29 cellular contexts compared by ENCODE assay signal in the genomic region with DNA sequence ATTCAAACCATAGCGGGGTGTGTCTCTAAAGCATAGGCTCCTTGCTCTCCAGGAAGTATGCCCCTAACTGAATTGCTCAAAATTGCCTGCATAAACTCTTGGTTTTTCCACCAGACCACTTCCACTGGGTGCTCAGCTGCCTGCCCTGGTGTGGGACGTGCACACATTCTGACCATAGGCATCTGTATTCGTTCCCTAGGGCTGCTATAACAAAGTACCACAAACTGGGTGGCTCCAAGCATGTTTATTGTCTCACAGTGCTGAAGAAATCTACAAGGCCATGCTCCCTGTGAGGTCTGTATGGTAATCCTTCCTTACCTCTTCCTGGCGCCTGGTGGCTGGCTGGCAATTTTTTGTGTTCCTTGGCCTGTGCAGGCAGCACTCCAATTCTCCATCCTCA.
"Had no signal": no experiment of that assay in that cellular context is flagged by ENCODE, and none has a peak within 500 bp of the region (broad histone marks: within the 10 kb centered on the region; RNA-seq: fewer than 3 reads in every experiment).

No MANE protein-coding gene starts in this region.

- H3K9me3 ChIP-seq: breast epithelium, heart left ventricle, lower lobe of right lung, pancreas, prostate gland, thyroid gland had no signal

- H3K9me3 Mint-ChIP-seq: activated naive CD4-positive, alpha-beta T cell treated with anti-CD3 and anti-CD28 coated beads for 36 hours; activated T-helper 1 cell treated with anti-CD3 and anti-CD28 coated beads, Interleukin-12 subunit alpha, Interleukin-12 subunit beta, Interleukin-2, Interleukin-4 antibody, amounts not matched to agents 30 ng/mL and 10 ng/mL and 1 ng/mL, durations not matched to agents 14 hours and 24 hours and 36 hours; naive thymus-derived CD8-positive, alpha-beta T cell; neural crest cell; stimulated activated memory B cell treated with anti-CD40 and anti-IgM and Interleukin-4, amounts not matched to agents 10 μg/mL and 1 μg/mL and 100 μg/mL, for 72 hours; stimulated activated naive CD8-positive, alpha-beta T cell treated with anti-CD3 and anti-CD28 coated beads, Interleukin-15, amount 100 ng/mL, for 72 hours had no signal

- H3K27me3 Mint-ChIP-seq: naive thymus-derived CD8-positive, alpha-beta T cell; stimulated activated memory B cell treated with anti-CD40 and anti-IgM and Interleukin-4, amounts not matched to agents 10 μg/mL and 1 μg/mL and 100 μg/mL, for 72 hours; stimulated activated naive CD8-positive, alpha-beta T cell treated with anti-CD3 and anti-CD28 coated beads, Interleukin-15, amount 100 ng/mL, for 72 hours; T-helper 17 cell had no signal

- H3K4me1 ChIP-seq: breast epithelium, heart left ventricle, lower lobe of right lung, pancreas, prostate gland, thyroid gland had no signal

- H3K4me2 ChIP-seq: smooth muscle cell had no signal

- ATAC-seq: esophagus mucosa; heart left ventricle; left lobe of liver; lower lobe of right lung; naive thymus-derived CD8-positive, alpha-beta T cell; pancreas; stimulated activated memory B cell treated with anti-CD40 and anti-IgM and Interleukin-4, amounts not matched to agents 10 μg/mL and 1 μg/mL and 100 μg/mL, for 72 hours; stimulated activated naive CD8-positive, alpha-beta T cell treated with anti-CD3 and anti-CD28 coated beads, Interleukin-15, amount 100 ng/mL, for 72 hours; T-helper 17 cell had no signal

- H3K4me3 Mint-ChIP-seq: activated naive CD4-positive, alpha-beta T cell treated with anti-CD3 and anti-CD28 coated beads for 36 hours; activated T-helper 1 cell treated with anti-CD3 and anti-CD28 coated beads, Interleukin-12 subunit alpha, Interleukin-12 subunit beta, Interleukin-2, Interleukin-4 antibody, amounts not matched to agents 30 ng/mL and 10 ng/mL and 1 ng/mL, durations not matched to agents 14 hours and 24 hours and 36 hours; immature natural killer cell; naive thymus-derived CD8-positive, alpha-beta T cell; neural crest cell; stimulated activated memory B cell treated with anti-CD40 and anti-IgM and Interleukin-4, amounts not matched to agents 10 μg/mL and 1 μg/mL and 100 μg/mL, for 72 hours; stimulated activated naive CD8-positive, alpha-beta T cell treated with anti-CD3 and anti-CD28 coated beads, Interleukin-15, amount 100 ng/mL, for 72 hours; T-helper 17 cell had no signal

- H3K36me3 Mint-ChIP-seq: naive thymus-derived CD8-positive, alpha-beta T cell; stimulated activated memory B cell treated with anti-CD40 and anti-IgM and Interleukin-4, amounts not matched to agents 10 μg/mL and 1 μg/mL and 100 μg/mL, for 72 hours had no signal

- H3K27ac Mint-ChIP-seq: activated naive CD4-positive, alpha-beta T cell treated with anti-CD3 and anti-CD28 coated beads for 36 hours; activated T-helper 1 cell treated with anti-CD3 and anti-CD28 coated beads, Interleukin-12 subunit alpha, Interleukin-12 subunit beta, Interleukin-2, Interleukin-4 antibody, amounts not matched to agents 30 ng/mL and 10 ng/mL and 1 ng/mL, durations not matched to agents 14 hours and 24 hours and 36 hours; stimulated activated memory B cell treated with anti-CD40 and anti-IgM and Interleukin-4, amounts not matched to agents 10 μg/mL and 1 μg/mL and 100 μg/mL, for 72 hours; stimulated activated naive CD8-positive, alpha-beta T cell treated with anti-CD3 and anti-CD28 coated beads, Interleukin-15, amount 100 ng/mL, for 72 hours; T-helper 17 cell had no signal

- H3K27ac ChIP-seq: breast epithelium, heart left ventricle, lower lobe of right lung, pancreas, prostate gland, thyroid gland had no signal

- H3K36me3 ChIP-seq: breast epithelium, heart left ventricle, lower lobe of right lung, pancreas, prostate gland, thyroid gland had no signal

- H3K4me1 Mint-ChIP-seq: immature natural killer cell; neural crest cell; stimulated activated memory B cell treated with anti-CD40 and anti-IgM and Interleukin-4, amounts not matched to agents 10 μg/mL and 1 μg/mL and 100 μg/mL, for 72 hours had no signal

- H3K27me3 ChIP-seq: breast epithelium, pancreas, thyroid gland had no signal

- H3K4me3 ChIP-seq: breast epithelium, heart left ventricle, lower lobe of right lung, pancreas, prostate gland, smooth muscle cell, thyroid gland had no signal

- DNase-seq: activated CD4-positive, alpha-beta T cell treated with anti-CD3 and anti-CD28 coated beads, Interleukin-2, amount 50 U/mL, for 1 hour; activated CD4-positive, CD25-positive, alpha-beta regulatory T cell treated with anti-CD3 and anti-CD28 coated beads, Interleukin-2, amount 50 U/mL, for 72 hours; activated effector memory CD4-positive, alpha-beta T cell treated with anti-CD3 and anti-CD28 coated beads, Interleukin-2, amount 50 U/mL, for 16 hours; activated naive CD4-positive, alpha-beta T cell treated with anti-CD3 and anti-CD28 coated beads for 36 hours; activated T-cell treated with anti-CD3 and anti-CD28 coated beads, Interleukin-2, amount 50 U/mL, for 1 hour; central memory CD4-positive, alpha-beta T cell; foreskin fibroblast; heart left ventricle; hypothalamus; immature natural killer cell; lower lobe of right lung; mesenchymal stem cell; naive thymus-derived CD8-positive, alpha-beta T cell; nucleus accumbens; pancreas; stimulated activated CD4-positive, alpha-beta T cell treated with anti-CD3 and anti-CD28 coated beads, Interleukin-1b, Interleukin-23, amount 100 ng/mL, for 48 hours; stimulated activated CD4-positive, alpha-beta T cell treated with anti-CD3 and anti-CD28 coated beads, Interleukin-4, amount 100 ng/mL, for 4 hours; stimulated activated CD8-positive, alpha-beta memory T cell treated with anti-CD3 and anti-CD28 coated beads, Interleukin-4, amount 100 ng/mL, for 48 hours; stimulated activated naive CD8-positive, alpha-beta T cell treated with anti-CD3 and anti-CD28 coated beads, Interleukin-15, amount 100 ng/mL, for 72 hours; T-helper 17 cell; thyroid gland had no signal
